1 cellular context compared by ENCODE assay signal in genomic region chr9:114121445-114122151, GRCh38.
TF ChIP-seq lines count a peak whose summit lies in the region.

No MANE protein-coding gene starts in this region.

TF ChIP-seq in HepG2, 621 proteins besides CTCF, POLR2A, EP300 and RAD21 (continued from another document):
- TF ChIP-seq ZNF318 (CRISPR knock-in tag; IDR thresholded peaks at IDR 0.05) (no peak), SNAPC4 (CRISPR knock-in tag; IDR thresholded peaks at IDR 0.05) (no peak), ZNF225 (CRISPR knock-in tag; IDR thresholded peaks at IDR 0.05) (0 out of 2 replicates have a peak, but pooled peaks have one; percentile 24), ZHX2 (IDR thresholded peaks at IDR 0.05; ENCODE audit: low read depth) (no peak), ZHX2 (CRISPR knock-in tag; IDR thresholded peaks at IDR 0.05; ENCODE audit: borderline replicate concordance) (no peak)
